Comparison of ENCODE assay signal across 10 cellular contexts in the genomic region with DNA sequence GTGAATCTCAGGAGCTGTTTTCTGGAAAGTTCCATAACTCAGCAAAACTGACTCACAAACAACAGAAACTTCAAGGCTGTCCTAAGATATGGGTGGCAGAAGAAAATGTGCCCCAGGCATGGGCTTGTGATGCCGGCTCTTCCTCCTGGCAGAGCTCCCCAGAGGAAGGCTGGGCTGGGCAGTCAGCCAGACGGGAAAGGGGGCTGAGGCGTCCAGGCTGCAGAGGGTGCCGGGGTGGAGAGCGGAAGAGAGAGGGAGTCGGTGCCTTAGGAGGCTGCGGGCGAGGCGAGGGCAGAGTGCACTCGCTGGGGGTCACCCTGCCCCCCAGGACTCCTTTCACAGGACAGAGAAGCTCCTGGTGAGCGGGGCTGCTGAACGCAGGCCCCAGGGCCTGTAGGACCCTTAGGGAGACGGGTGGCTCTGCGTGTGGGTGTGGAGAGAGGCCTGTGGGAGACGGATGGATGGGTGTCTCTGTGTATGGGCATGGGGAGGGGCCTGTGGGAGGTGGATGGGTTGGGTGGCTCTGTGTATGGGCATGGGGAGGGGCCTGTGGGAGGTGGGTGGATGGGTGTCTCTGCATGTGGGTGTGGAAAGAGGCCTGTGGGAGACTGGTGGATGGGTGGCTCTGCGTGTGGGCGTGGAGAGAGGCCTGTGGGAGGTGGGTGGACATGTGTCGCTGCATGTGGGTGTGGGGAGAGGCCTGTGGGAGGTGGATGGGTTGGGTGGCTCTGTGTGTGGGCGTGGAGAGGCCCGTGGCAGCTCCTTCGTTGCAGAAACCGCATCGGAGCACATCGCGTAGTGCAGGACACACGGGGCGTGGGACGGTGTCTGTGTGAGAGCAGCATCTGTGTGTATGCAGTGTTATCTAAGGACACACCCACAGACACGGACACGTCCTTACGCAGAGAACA. TPM values are rescaled to one million over a fixed set of nuclear protein-coding genes. Genes with fewer than 3 reads are reported as not detected.
DNase-seq lines count a peak whose midpoint lies in the region; ATAC-seq and TF ChIP-seq lines count a peak whose summit lies in the region.
"Had no signal": no experiment of that assay in that cellular context is flagged by ENCODE, and none has a peak within 500 bp of the region (broad histone marks: within the 10 kb centered on the region; RNA-seq: fewer than 3 reads in every experiment).

No MANE protein-coding gene starts in this region.

- no peak for TF ChIP-seq POLR2A in tibial nerve (IDR thresholded peaks at IDR 0.05)

- H3K9me3 Mint-ChIP-seq in endothelial cell (ENCODE audit: unreplicated experiment) = no peaks in the 10 kb centered on the region
- H3K9me3 Mint-ChIP-seq: T-helper 1 cell treated with Interleukin-12 subunit alpha and Interleukin-12 subunit beta and Interleukin-4 antibody, amounts not matched to agents 30 μg/mL and 1 μg/mL, for 36 hours had no signal

- no peak for TF ChIP-seq CTCF in RWPE2 (IDR thresholded peaks at IDR 0.05; ENCODE audit: poor library complexity, severe bottlenecking)
- no peak for TF ChIP-seq CTCF in endothelial cell (IDR thresholded peaks at IDR 0.05; ENCODE audit: unreplicated experiment)
- no peak for TF ChIP-seq CTCF in lower lobe of right lung (IDR thresholded peaks at IDR 0.05)
- no peak for TF ChIP-seq CTCF in tibial nerve (IDR thresholded peaks at IDR 0.05)

- no peak for DNase-seq in RWPE2 (ENCODE audit: low spot score)
- no peak for DNase-seq in endothelial cell (ENCODE audit: low spot score)
- DNase-seq in lower lobe of right lung = no peak
- no peak for DNase-seq in tibial nerve (ENCODE audit: low spot score in 2 of 2)
- DNase-seq in OCI-M1 (lab: John Stamatoyannopoulos, UW) = no peak
- no peak for DNase-seq in NAMALWA (ENCODE audit: low spot score)
- DNase-seq: NCI-H524 treated with DMSO at 0.1 percent for 48 hours; stimulated activated naive CD4-positive, alpha-beta T cell had no signal

- peak; percentile 66 for ATAC-seq in RWPE2 (ENCODE audit: low read depth)
- peak; percentile 15 to 37 for ATAC-seq in lower lobe of right lung
- no peak for ATAC-seq in GM21717 (IDR thresholded peaks at IDR 0.05; ENCODE audit: unreplicated experiment)

- H3K4me3 ChIP-seq in RWPE2 (ENCODE audit: severe bottlenecking) (no peak overlapping the region), lower lobe of right lung (no peak overlapping the region), tibial nerve (no peak overlapping the region)

- peak overlapping the region; percentile 51 for H3K4me3 Mint-ChIP-seq in endothelial cell (ENCODE audit: unreplicated experiment)
- H3K4me3 Mint-ChIP-seq: T-helper 1 cell treated with Interleukin-12 subunit alpha and Interleukin-12 subunit beta and Interleukin-4 antibody, amounts not matched to agents 30 μg/mL and 1 μg/mL, for 36 hours had no signal

- H3K27me3 ChIP-seq in RWPE2 (ENCODE audit: insufficient read depth, poor library complexity, severe bottlenecking) (no peaks in the 10 kb centered on the region), lower lobe of right lung (ENCODE audit: low read depth) (no peaks in the 10 kb centered on the region), tibial nerve (no peaks in the 10 kb centered on the region)

- H3K36me3 Mint-ChIP-seq in endothelial cell (ENCODE audit: low read depth, unreplicated experiment) = peaks cover 28% of the 10 kb centered on the region

- H3K9me3 ChIP-seq in RWPE2 (ENCODE audit: severe bottlenecking) = no peaks in the 10 kb centered on the region
- H3K9me3 ChIP-seq in lower lobe of right lung = no peaks in the 10 kb centered on the region
- H3K9me3 ChIP-seq in tibial nerve = no peaks in the 10 kb centered on the region

- H3K4me1 Mint-ChIP-seq in endothelial cell (ENCODE audit: unreplicated experiment) = peaks cover 9% of the 10 kb centered on the region

- H3K36me3 ChIP-seq in RWPE2 (ENCODE audit: low read depth) (no peaks in the 10 kb centered on the region), lower lobe of right lung (peaks cover 11% of the 10 kb centered on the region), tibial nerve (peaks cover 0 to 18% (median 0%) of the 10 kb centered on the region in 3 donors)

- H3K27me3 Mint-ChIP-seq in endothelial cell (ENCODE audit: unreplicated experiment) = peaks cover 21% of the 10 kb centered on the region

- intact Hi-C loops in lower lobe of right lung (cut with DNase I) = no loop called here

- H3K4me1 ChIP-seq in RWPE2 (ENCODE audit: insufficient read depth, poor library complexity, severe bottlenecking) (peaks cover 4% of the 10 kb centered on the region), lower lobe of right lung (peaks cover 15% of the 10 kb centered on the region), tibial nerve (peaks cover 0 to 53% (median 12%) of the 10 kb centered on the region in 4 donors)

- 44 to 49% methylated on average over 31 of the region's 31 CpGs for WGBS in tibial nerve, 2 donors

- no peak overlapping the region for H3K27ac Mint-ChIP-seq in endothelial cell (ENCODE audit: unreplicated experiment)
- H3K27ac Mint-ChIP-seq: T-helper 1 cell treated with Interleukin-12 subunit alpha and Interleukin-12 subunit beta and Interleukin-4 antibody, amounts not matched to agents 30 μg/mL and 1 μg/mL, for 36 hours had no signal

- H3K27ac ChIP-seq in RWPE2 (ENCODE audit: poor library complexity, severe bottlenecking) = peak overlapping the region; percentile 37
- H3K27ac ChIP-seq in lower lobe of right lung = no peak overlapping the region
- peak overlapping the region in 3 of 4 donors; percentile 20 to 60 (median 45) for H3K27ac ChIP-seq in tibial nerve

- TF ChIP-seq EP300 in tibial nerve (IDR thresholded peaks at IDR 0.05) = peak in 1 of 2 donors; percentile 13

RNA-seq across cellular contexts. Expression of a gene that starts 15.9 kb away (rescaled TPM):
- total RNA-seq in endothelial cell (ENCODE audit: unreplicated experiment) (84.5 TPM), lower lobe of right lung (44.8 TPM), tibial nerve (100 to 1,000 TPM in 2 of 4 donors, 10 to 100 TPM in 2; 54.8 to 123 (median 90.5) TPM)

RNA-seq across cellular contexts. Expression of a gene that starts 32.6 kb away (rescaled TPM):
- 19.9 TPM for total RNA-seq in endothelial cell (ENCODE audit: unreplicated experiment)
- total RNA-seq in lower lobe of right lung = 31.5 TPM
- total RNA-seq in tibial nerve = 10 to 100 TPM in 3 of 4 donors, 1 to 10 TPM in 1; 5.9 to 18.0 (median 14.3) TPM

RNA-seq across cellular contexts. Expression of a gene that starts 47.2 kb away (rescaled TPM):
- 23.2 TPM for total RNA-seq in endothelial cell (ENCODE audit: unreplicated experiment)
- 9.7 TPM for total RNA-seq in lower lobe of right lung
- total RNA-seq in tibial nerve = 10 to 100 TPM in 3 of 4 donors, 1 to 10 TPM in 1; 5.2 to 32.8 (median 12.9) TPM

RNA-seq across cellular contexts. Expression of a gene that starts 47.4 kb away (rescaled TPM):
- total RNA-seq in endothelial cell (ENCODE audit: unreplicated experiment) (289 TPM), lower lobe of right lung (173 TPM), tibial nerve (100 to 1,000 TPM in 3 of 4 donors, 10 to 100 TPM in 1; 50.0 to 219 (median 139) TPM)
